12 cellular contexts compared by ENCODE assay signal in genomic region chr7:65731129-65731528, GRCh38.
A peak's percentile ranks its signal among the peaks of the same experiment; 100 is the strongest.
DNase-seq lines count a peak whose midpoint lies in the region; ATAC-seq, FAIRE-seq and TF ChIP-seq lines count a peak whose summit lies in the region.
"Had no signal": no experiment of that assay in that cellular context is flagged by ENCODE, and none has a peak within 500 bp of the region (broad histone marks: within the 10 kb centered on the region; RNA-seq: fewer than 3 reads in every experiment).

No MANE protein-coding gene starts in this region.

- no peak for TF ChIP-seq POLR2A in gastroesophageal sphincter (IDR thresholded peaks at IDR 0.05)
- no peak for TF ChIP-seq POLR2A in H54 (IDR thresholded peaks at IDR 0.05; ENCODE audit: low read depth, low read length)

- H3K9me2 ChIP-seq in OCI-LY7 (ENCODE audit: insufficient read depth, low read length): no peaks in the 10 kb centered on the region

- no peaks in the 10 kb centered on the region for H4K20me1 ChIP-seq in OCI-LY7 (ENCODE audit: insufficient read depth, low read length)

- peak overlapping the region; percentile 10 to 48 for H3K4me3 ChIP-seq in gastroesophageal sphincter
- H3K4me3 ChIP-seq in OCI-LY7 (ENCODE audit: low read depth, low read length, poor library complexity, severe bottlenecking): no peak overlapping the region

- intact Hi-C loops in Calu3 (cut with micrococcal nuclease; ENCODE audit: unreplicated experiment) (no loop called here), OCI-LY7 (cut with micrococcal nuclease; ENCODE audit: unreplicated experiment) (no loop called here)
- intact Hi-C loops in activated T-helper 1 cell treated with anti-CD3 and anti-CD28 coated beads, Interleukin-12 subunit alpha, Interleukin-12 subunit beta, Interleukin-2, Interleukin-4 antibody, amounts not matched to agents 30 ng/mL and 10 ng/mL and 1 ng/mL, durations not matched to agents 14 hours and 24 hours and 36 hours (cut with micrococcal nuclease): no loop called here

- CTCF ChIA-PET in Calu3 (lab: Charles Lee): no interaction called here
- CTCF ChIA-PET in OCI-LY7 (lab: Charles Lee; ENCODE audit: unreplicated experiment): no interaction called here

- no peak for ATAC-seq in gastroesophageal sphincter

- peaks cover 0 to 39% (median 9%) of the 10 kb centered on the region in 3 donors for H3K4me1 ChIP-seq in gastroesophageal sphincter
- no peaks in the 10 kb centered on the region for H3K4me1 ChIP-seq in OCI-LY7 (ENCODE audit: insufficient read depth, low read length, poor library complexity, severe bottlenecking)

- H3K79me2 ChIP-seq in OCI-LY7 (ENCODE audit: insufficient read depth, low read depth, low read length): no peaks in the 10 kb centered on the region

- H3K27ac Mint-ChIP-seq in Calu3 (ENCODE audit: unreplicated experiment): no peak overlapping the region
- H3K27ac Mint-ChIP-seq in activated T-helper 1 cell treated with anti-CD3 and anti-CD28 coated beads, Interleukin-12 subunit alpha, Interleukin-12 subunit beta, Interleukin-2, Interleukin-4 antibody, amounts not matched to agents 30 ng/mL and 10 ng/mL and 1 ng/mL, durations not matched to agents 14 hours and 24 hours and 36 hours: no peak overlapping the region
- H3K27ac Mint-ChIP-seq in progenitor cell of endocrine pancreas: peak overlapping the region; percentile 42
- H3K27ac Mint-ChIP-seq: memory B cell had no signal

- DNase-seq in Calu3 (no peak), progenitor cell of endocrine pancreas (ENCODE audit: low spot score, unreplicated experiment) (no peak), H54 (ENCODE audit: insufficient read length, low spot score) (no peak), NCI-H1436 treated with DMSO at 0.1 percent for 48 hours (lab: John Stamatoyannopoulos, UW) (no peak), OCI-LY7 (ENCODE audit: low spot score) (no peak), DMS53 treated with DMSO at 0.1 percent for 48 hours (lab: John Stamatoyannopoulos, UW; ENCODE audit: unreplicated experiment) (no peak)
- DNase-seq in activated T-helper 1 cell treated with anti-CD3 and anti-CD28 coated beads, Interleukin-12 subunit alpha, Interleukin-12 subunit beta, Interleukin-2, Interleukin-4 antibody, amounts not matched to agents 30 ng/mL and 10 ng/mL and 1 ng/mL, durations not matched to agents 14 hours and 24 hours and 36 hours (ENCODE audit: low spot score): no peak
- DNase-seq: KBM-7 had no signal

- H3K9me3 Mint-ChIP-seq in Calu3 (ENCODE audit: low read depth, unreplicated experiment): no peaks in the 10 kb centered on the region
- no peaks in the 10 kb centered on the region for H3K9me3 Mint-ChIP-seq in activated T-helper 1 cell treated with anti-CD3 and anti-CD28 coated beads, Interleukin-12 subunit alpha, Interleukin-12 subunit beta, Interleukin-2, Interleukin-4 antibody, amounts not matched to agents 30 ng/mL and 10 ng/mL and 1 ng/mL, durations not matched to agents 14 hours and 24 hours and 36 hours
- H3K9me3 Mint-ChIP-seq in progenitor cell of endocrine pancreas (ENCODE audit: low read depth): no peaks in the 10 kb centered on the region
- H3K9me3 Mint-ChIP-seq: memory B cell had no signal

- H3K4me1 Mint-ChIP-seq in Calu3 (ENCODE audit: low read depth, unreplicated experiment): no peaks in the 10 kb centered on the region
- H3K4me1 Mint-ChIP-seq in activated T-helper 1 cell treated with anti-CD3 and anti-CD28 coated beads, Interleukin-12 subunit alpha, Interleukin-12 subunit beta, Interleukin-2, Interleukin-4 antibody, amounts not matched to agents 30 ng/mL and 10 ng/mL and 1 ng/mL, durations not matched to agents 14 hours and 24 hours and 36 hours (ENCODE audit: low read depth): peaks cover 5% of the 10 kb centered on the region
- H3K4me1 Mint-ChIP-seq in progenitor cell of endocrine pancreas (ENCODE audit: low read depth): peaks cover 4% of the 10 kb centered on the region
- H3K4me1 Mint-ChIP-seq: memory B cell had no signal

- H3K9me3 ChIP-seq in gastroesophageal sphincter: no peaks in the 10 kb centered on the region
- H3K9me3 ChIP-seq in OCI-LY7 (ENCODE audit: low read length): no peaks in the 10 kb centered on the region

- TF ChIP-seq EP300 in gastroesophageal sphincter (IDR thresholded peaks at IDR 0.05): no peak

- H3K27me3 Mint-ChIP-seq in Calu3 (ENCODE audit: unreplicated experiment) (no peaks in the 10 kb centered on the region), progenitor cell of endocrine pancreas (no peaks in the 10 kb centered on the region)
- no peaks in the 10 kb centered on the region for H3K27me3 Mint-ChIP-seq in activated T-helper 1 cell treated with anti-CD3 and anti-CD28 coated beads, Interleukin-12 subunit alpha, Interleukin-12 subunit beta, Interleukin-2, Interleukin-4 antibody, amounts not matched to agents 30 ng/mL and 10 ng/mL and 1 ng/mL, durations not matched to agents 14 hours and 24 hours and 36 hours (ENCODE audit: insufficient read depth)
- H3K27me3 Mint-ChIP-seq: memory B cell had no signal

- POLR2A ChIA-PET in OCI-LY7 (lab: Charles Lee): no interaction called here

- H3K4me2 ChIP-seq in OCI-LY7 (ENCODE audit: low read length): no peak overlapping the region

- peak overlapping the region in 3 of 4 donors; percentile 31 to 54 (median 48) for H3K27ac ChIP-seq in gastroesophageal sphincter
- H3K27ac ChIP-seq in OCI-LY7 (ENCODE audit: low read depth, low read length, poor library complexity, severe bottlenecking): no peak overlapping the region

- peaks cover 0 to 37% of the 10 kb centered on the region in 2 donors for H3K36me3 ChIP-seq in gastroesophageal sphincter
- H3K36me3 ChIP-seq in OCI-LY7 (ENCODE audit: insufficient read depth, low read length): no peaks in the 10 kb centered on the region

- no peak for TF ChIP-seq CTCF in Calu3 (IDR thresholded peaks at IDR 0.05; ENCODE audit: unreplicated experiment)
- no peak for TF ChIP-seq CTCF in gastroesophageal sphincter (IDR thresholded peaks at IDR 0.05)
- no peak for TF ChIP-seq CTCF in progenitor cell of endocrine pancreas (IDR thresholded peaks at IDR 0.05; ENCODE audit: unreplicated experiment)
- TF ChIP-seq CTCF in OCI-LY7 (conservative IDR thresholded peaks at IDR 0.05; ENCODE audit: low read length): no peak

- H3K27me3 ChIP-seq in gastroesophageal sphincter: no peaks in the 10 kb centered on the region

- H3K4me3 Mint-ChIP-seq in Calu3 (ENCODE audit: low read depth, unreplicated experiment) (peak overlapping the region; percentile 27), progenitor cell of endocrine pancreas (ENCODE audit: low read depth) (peak overlapping the region; percentile 63)
- H3K4me3 Mint-ChIP-seq in activated T-helper 1 cell treated with anti-CD3 and anti-CD28 coated beads, Interleukin-12 subunit alpha, Interleukin-12 subunit beta, Interleukin-2, Interleukin-4 antibody, amounts not matched to agents 30 ng/mL and 10 ng/mL and 1 ng/mL, durations not matched to agents 14 hours and 24 hours and 36 hours: peak overlapping the region; percentile 70
- H3K4me3 Mint-ChIP-seq: memory B cell had no signal

- FAIRE-seq in H54 (lab: Jason Lieb, UNC): no peak
- FAIRE-seq: D721Med, GM12891 had no signal

- BruUV-seq in Calu3 (replicated peaks; lab: Mats Ljungman, UMichigan) (no TSS peak), OCI-LY7 (replicated peaks; lab: Mats Ljungman, UMichigan) (no TSS peak)

- H3K36me3 Mint-ChIP-seq in Calu3 (ENCODE audit: insufficient read depth, unreplicated experiment): no peaks in the 10 kb centered on the region
- peaks cover 4% of the 10 kb centered on the region for H3K36me3 Mint-ChIP-seq in activated T-helper 1 cell treated with anti-CD3 and anti-CD28 coated beads, Interleukin-12 subunit alpha, Interleukin-12 subunit beta, Interleukin-2, Interleukin-4 antibody, amounts not matched to agents 30 ng/mL and 10 ng/mL and 1 ng/mL, durations not matched to agents 14 hours and 24 hours and 36 hours (ENCODE audit: low read depth)
- peaks cover 1% of the 10 kb centered on the region for H3K36me3 Mint-ChIP-seq in progenitor cell of endocrine pancreas (ENCODE audit: insufficient read depth)

- WGBS in gastroesophageal sphincter (ENCODE audit: low coverage in 1 of 2), 2 donors: 0 to 46% methylated on average over 1 to 7 of the region's 7 CpGs

- no peak overlapping the region for H2AFZ ChIP-seq in OCI-LY7 (ENCODE audit: low read length)
